ENCODE assay signal across 1 cellular context in the genomic region with DNA sequence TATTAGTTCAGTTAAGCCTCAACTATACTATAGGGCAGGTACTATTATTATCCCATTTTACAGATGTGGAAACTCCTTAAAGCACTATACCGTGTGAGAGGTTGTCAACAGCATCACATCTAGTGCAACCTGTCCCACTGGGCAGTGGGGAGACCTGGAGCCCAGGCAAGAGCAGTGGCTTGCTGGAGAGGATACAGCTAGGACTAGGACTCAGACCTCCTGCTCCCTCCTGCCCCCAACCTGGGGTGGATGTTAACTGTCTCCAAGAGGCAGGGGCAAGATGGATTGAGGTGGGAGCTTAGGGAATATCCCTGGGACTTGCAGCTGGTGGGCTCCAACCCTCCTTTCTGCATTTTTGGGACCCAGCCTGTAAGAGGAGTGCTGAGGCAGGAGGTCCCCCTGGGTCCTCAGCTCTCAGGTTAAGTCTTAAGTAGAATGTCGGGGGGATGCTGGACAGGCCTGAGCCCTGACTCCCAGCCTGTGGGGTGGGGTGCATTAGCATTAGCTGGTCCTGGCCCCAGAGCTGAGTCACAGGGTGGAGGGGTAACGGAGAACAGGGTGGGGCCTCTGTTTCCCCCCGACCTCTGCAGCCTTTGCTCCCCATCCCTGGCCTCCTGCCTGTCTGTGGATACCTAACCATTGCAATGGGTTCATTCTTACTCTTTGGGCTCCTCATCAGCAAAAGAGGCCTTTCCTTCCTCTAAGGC.
TF ChIP-seq lines count a peak whose summit lies in the region.

No MANE protein-coding gene starts in this region.

TF ChIP-seq in IMR-90, 13 proteins besides CTCF, POLR2A, EP300 and RAD21:
- TF ChIP-seq MAFK (IDR thresholded peaks at IDR 0.05; ENCODE audit: low read depth, low read length) (no peak), MAZ (IDR thresholded peaks at IDR 0.05; ENCODE audit: borderline replicate concordance, low read depth, low read length) (no peak), CEBPB (IDR thresholded peaks at IDR 0.05; ENCODE audit: low read depth, low read length) (no peak)
- TF ChIP-seq, protein P1, sequence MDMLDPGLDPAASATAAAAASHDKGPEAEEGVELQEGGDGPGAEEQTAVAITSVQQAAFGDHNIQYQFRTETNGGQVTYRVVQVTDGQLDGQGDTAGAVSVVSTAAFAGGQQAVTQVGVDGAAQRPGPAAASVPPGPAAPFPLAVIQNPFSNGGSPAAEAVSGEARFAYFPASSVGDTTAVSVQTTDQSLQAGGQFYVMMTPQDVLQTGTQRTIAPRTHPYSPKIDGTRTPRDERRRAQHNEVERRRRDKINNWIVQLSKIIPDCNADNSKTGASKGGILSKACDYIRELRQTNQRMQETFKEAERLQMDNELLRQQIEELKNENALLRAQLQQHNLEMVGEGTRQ (IDR thresholded peaks at IDR 0.05; ENCODE audit: low read depth, low read length) = no peak
- TF ChIP-seq, protein P2, sequence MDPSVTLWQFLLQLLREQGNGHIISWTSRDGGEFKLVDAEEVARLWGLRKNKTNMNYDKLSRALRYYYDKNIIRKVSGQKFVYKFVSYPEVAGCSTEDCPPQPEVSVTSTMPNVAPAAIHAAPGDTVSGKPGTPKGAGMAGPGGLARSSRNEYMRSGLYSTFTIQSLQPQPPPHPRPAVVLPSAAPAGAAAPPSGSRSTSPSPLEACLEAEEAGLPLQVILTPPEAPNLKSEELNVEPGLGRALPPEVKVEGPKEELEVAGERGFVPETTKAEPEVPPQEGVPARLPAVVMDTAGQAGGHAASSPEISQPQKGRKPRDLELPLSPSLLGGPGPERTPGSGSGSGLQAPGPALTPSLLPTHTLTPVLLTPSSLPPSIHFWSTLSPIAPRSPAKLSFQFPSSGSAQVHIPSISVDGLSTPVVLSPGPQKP (IDR thresholded peaks at IDR 0.05; ENCODE audit: borderline replicate concordance, low read depth, low read length) = no peak
